ENCODE assay signal across 8 cellular contexts in the genomic region with DNA sequence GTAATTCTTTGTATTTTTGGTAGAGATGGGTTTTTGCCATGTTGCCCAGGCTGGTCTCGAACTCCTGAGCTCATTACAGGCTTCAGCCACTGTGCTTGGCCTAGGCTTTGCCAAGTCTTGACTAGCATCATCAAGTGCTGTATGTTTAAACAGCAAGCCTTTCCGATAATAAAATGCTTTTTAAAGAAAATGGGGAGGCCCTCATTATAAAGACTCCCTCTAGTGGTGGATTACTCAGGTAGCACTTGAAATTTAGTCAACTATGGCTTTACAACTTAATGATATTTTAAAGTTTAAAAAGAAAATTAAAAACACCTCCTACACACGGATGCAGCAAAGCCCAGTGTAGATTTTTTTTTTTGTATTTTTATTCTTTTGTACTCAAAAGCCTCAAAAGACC.
DNase-seq lines count a peak whose midpoint lies in the region; ATAC-seq and TF ChIP-seq lines count a peak whose summit lies in the region.

No MANE protein-coding gene starts in this region.

- no peak for ATAC-seq in T-cell (replicated peaks in 1 of 4)

- H3K27me3 Mint-ChIP-seq in HFFc6 (ENCODE audit: insufficient read depth) (peaks cover 5% of the 10 kb centered on the region), T-cell (peaks cover 0 to 1% of the 10 kb centered on the region in 2 donors)

- H3K27ac Mint-ChIP-seq in HFFc6 (no peak overlapping the region), T-cell (no peak overlapping the region)

- CTCF ChIA-PET in T-cell (lab: Charles Lee), result interaction anchor here in 1 of 2 donors (1.5 to 1.9 kb wide), 2 partner anchors 12 to 17 kb away, joined by 3 to 5 read pairs; no protein-coding TSS in a partner anchor

- H3K4me1 Mint-ChIP-seq in HFFc6 (ENCODE audit: low read depth), result peaks cover 21% of the 10 kb centered on the region
- H3K4me1 Mint-ChIP-seq in T-cell, result no peaks in the 10 kb centered on the region

- TF ChIP-seq CTCF in HFFc6 (IDR thresholded peaks at IDR 0.05) (peak; percentile 91), VCaP (conservative IDR thresholded peaks at IDR 0.05) (peak; percentile 81)

- POLR2A ChIA-PET in T-cell (lab: Charles Lee), result no interaction called here

- H3K36me3 Mint-ChIP-seq in HFFc6 (ENCODE audit: low read depth) (no peaks in the 10 kb centered on the region), T-cell (no peaks in the 10 kb centered on the region)

- H3K4me3 Mint-ChIP-seq in HFFc6, result no peak overlapping the region
- no peak overlapping the region for H3K4me3 Mint-ChIP-seq in T-cell

- H3K9me3 Mint-ChIP-seq in HFFc6 (no peaks in the 10 kb centered on the region), T-cell (no peaks in the 10 kb centered on the region)

- no peak overlapping the region for H3K27ac ChIP-seq in VCaP

- DNase-seq in CD1c-positive myeloid dendritic cell (ENCODE audit: extremely low spot score), result peak; percentile 12
- peak; percentile 50 for DNase-seq in HFFc6
- peak; percentile 7 for DNase-seq in left kidney (ENCODE audit: low read depth, low spot score)
- DNase-seq in T-cell, result no peak
- DNase-seq in putamen (ENCODE audit: low spot score), result no peak
- no peak for DNase-seq in inferior parietal cortex (ENCODE audit: extremely low spot score)
- no peak for DNase-seq in NCI-H345 (lab: John Stamatoyannopoulos, UW)

Comparison
In these comparisons a context has a peak if more than half of its experiments do, and no peak if none do; other contexts are left out.
1. DNase-seq: peak in CD1c-positive myeloid dendritic cell (single experiment), HFFc6 (single experiment) and left kidney (single experiment); none in T-cell (0 of 34), putamen (single experiment), inferior parietal cortex (single experiment) and NCI-H345 (single experiment).